3 cellular contexts compared by ENCODE assay signal in the genomic region with DNA sequence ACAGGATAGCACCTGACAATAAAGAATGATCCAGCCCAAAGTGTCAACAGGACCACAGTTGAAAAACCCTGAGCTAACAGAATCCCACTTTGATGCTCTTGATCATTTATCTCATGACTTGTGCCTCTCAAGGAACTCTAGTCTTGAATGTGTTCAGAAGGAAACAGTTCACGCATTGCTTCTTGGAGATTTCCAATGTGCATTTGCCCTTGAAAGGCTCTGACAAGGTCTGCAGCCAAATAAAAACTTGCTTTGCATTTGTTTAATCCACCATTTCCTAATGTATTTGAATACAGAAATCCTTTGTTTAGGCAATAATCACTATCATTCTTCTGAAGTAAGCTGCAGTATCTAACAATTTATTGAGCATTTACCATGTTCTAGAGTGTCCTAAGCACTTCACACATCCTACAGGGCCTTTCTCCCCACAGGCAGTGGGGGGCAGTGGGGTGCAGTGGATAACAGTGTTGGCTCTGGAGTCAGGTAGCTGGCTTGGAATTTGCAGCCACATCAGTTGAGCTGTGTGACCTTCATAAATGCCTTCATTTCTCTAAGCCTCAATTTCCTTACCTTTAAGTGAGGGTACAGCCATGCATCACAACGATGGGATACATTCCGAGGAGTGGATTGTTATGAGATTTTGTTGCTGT.
TF ChIP-seq lines count a peak whose summit lies in the region.

No MANE protein-coding gene starts in this region.

TF ChIP-seq in SK-N-SH, 30 proteins besides CTCF, POLR2A, EP300 and RAD21 (continued from another document and continues in another):
- no peak for TF ChIP-seq EZH2phosphoT487 (IDR thresholded peaks at IDR 0.05; ENCODE audit: borderline replicate concordance, low read depth)
- TF ChIP-seq RXRA (IDR thresholded peaks at IDR 0.05; ENCODE audit: borderline replicate concordance, low read depth) = no peak
- no peak for TF ChIP-seq PBX3 (IDR thresholded peaks at IDR 0.05)
- no peak for TF ChIP-seq GABPA (IDR thresholded peaks at IDR 0.05; ENCODE audit: low read depth)
- TF ChIP-seq POLR2AphosphoS5 (IDR thresholded peaks at IDR 0.05; ENCODE audit: low read depth, low read length) = no peak
- TF ChIP-seq MEF2A (IDR thresholded peaks at IDR 0.05; ENCODE audit: borderline replicate concordance, low read depth) = no peak
- no peak for TF ChIP-seq FOXM1 (IDR thresholded peaks at IDR 0.05; ENCODE audit: low read depth)
- no peak for TF ChIP-seq MXI1 (IDR thresholded peaks at IDR 0.05; ENCODE audit: low read depth, low read length)
- TF ChIP-seq ZBTB33 (IDR thresholded peaks at IDR 0.05; ENCODE audit: borderline replicate concordance, low read depth) = no peak
- TF ChIP-seq NFIC (IDR thresholded peaks at IDR 0.05; ENCODE audit: borderline replicate concordance) = no peak
- TF ChIP-seq, protein P1, sequence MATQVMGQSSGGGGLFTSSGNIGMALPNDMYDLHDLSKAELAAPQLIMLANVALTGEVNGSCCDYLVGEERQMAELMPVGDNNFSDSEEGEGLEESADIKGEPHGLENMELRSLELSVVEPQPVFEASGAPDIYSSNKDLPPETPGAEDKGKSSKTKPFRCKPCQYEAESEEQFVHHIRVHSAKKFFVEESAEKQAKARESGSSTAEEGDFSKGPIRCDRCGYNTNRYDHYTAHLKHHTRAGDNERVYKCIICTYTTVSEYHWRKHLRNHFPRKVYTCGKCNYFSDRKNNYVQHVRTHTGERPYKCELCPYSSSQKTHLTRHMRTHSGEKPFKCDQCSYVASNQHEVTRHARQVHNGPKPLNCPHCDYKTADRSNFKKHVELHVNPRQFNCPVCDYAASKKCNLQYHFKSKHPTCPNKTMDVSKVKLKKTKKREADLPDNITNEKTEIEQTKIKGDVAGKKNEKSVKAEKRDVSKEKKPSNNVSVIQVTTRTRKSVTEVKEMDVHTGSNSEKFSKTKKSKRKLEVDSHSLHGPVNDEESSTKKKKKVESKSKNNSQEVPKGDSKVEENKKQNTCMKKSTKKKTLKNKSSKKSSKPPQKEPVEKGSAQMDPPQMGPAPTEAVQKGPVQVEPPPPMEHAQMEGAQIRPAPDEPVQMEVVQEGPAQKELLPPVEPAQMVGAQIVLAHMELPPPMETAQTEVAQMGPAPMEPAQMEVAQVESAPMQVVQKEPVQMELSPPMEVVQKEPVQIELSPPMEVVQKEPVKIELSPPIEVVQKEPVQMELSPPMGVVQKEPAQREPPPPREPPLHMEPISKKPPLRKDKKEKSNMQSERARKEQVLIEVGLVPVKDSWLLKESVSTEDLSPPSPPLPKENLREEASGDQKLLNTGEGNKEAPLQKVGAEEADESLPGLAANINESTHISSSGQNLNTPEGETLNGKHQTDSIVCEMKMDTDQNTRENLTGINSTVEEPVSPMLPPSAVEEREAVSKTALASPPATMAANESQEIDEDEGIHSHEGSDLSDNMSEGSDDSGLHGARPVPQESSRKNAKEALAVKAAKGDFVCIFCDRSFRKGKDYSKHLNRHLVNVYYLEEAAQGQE (IDR thresholded peaks at IDR 0.05; ENCODE audit: low read depth, low read length) = no peak
- no peak for TF ChIP-seq ELF1 (IDR thresholded peaks at IDR 0.05)

TF ChIP-seq in SK-N-SH treated with all-trans-retinoic acid at 6 μM for 48 hours, 23 proteins besides CTCF, POLR2A, EP300 and RAD21 (continued from another document):
- TF ChIP-seq SNAI2 (CRISPR knock-in tag; IDR thresholded peaks at IDR 0.05) (no peak), ZFP30 (CRISPR knock-in tag; IDR thresholded peaks at IDR 0.05) (no peak)

TF ChIP-seq in HCT116, 20 proteins besides CTCF, POLR2A, EP300 and RAD21 (continued from another document):
- TF ChIP-seq SRF (IDR thresholded peaks at IDR 0.05; ENCODE audit: low read depth) = no peak
- TF ChIP-seq EZH2 (IDR thresholded peaks at IDR 0.05) = no peak
- no peak for TF ChIP-seq SP1 (IDR thresholded peaks at IDR 0.05; ENCODE audit: low read depth)
- TF ChIP-seq, protein P2, sequence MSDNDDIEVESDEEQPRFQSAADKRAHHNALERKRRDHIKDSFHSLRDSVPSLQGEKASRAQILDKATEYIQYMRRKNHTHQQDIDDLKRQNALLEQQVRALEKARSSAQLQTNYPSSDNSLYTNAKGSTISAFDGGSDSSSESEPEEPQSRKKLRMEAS (IDR thresholded peaks at IDR 0.05) = no peak
- no peak for TF ChIP-seq ZNF274 (IDR thresholded peaks at IDR 0.05; ENCODE audit: low read depth, low read length)
- no peak for TF ChIP-seq ZBTB33 (IDR thresholded peaks at IDR 0.05; ENCODE audit: extremely low read depth, insufficient replicate concordance, low read length)
- no peak for TF ChIP-seq EZH2phosphoT487 (IDR thresholded peaks at IDR 0.05; ENCODE audit: borderline replicate concordance)
- no peak for TF ChIP-seq JUND (IDR thresholded peaks at IDR 0.05)
- TF ChIP-seq EGR1 (IDR thresholded peaks at IDR 0.05; ENCODE audit: low read depth) = no peak
- TF ChIP-seq TCF7L2 (IDR thresholded peaks at IDR 0.05; ENCODE audit: borderline replicate concordance, extremely low read depth, insufficient read depth, insufficient read length) = no peak
- no peak for TF ChIP-seq YY1 (IDR thresholded peaks at IDR 0.05; ENCODE audit: extremely low read depth, insufficient replicate concordance, low read depth, low read length)
- TF ChIP-seq FOSL1 (IDR thresholded peaks at IDR 0.05; ENCODE audit: low read depth) = no peak
- TF ChIP-seq, protein P1 (IDR thresholded peaks at IDR 0.05; ENCODE audit: low read depth) = no peak
TF ChIP-seq in HCT116: peak in this region for 0.
